8 cellular contexts compared by ENCODE assay signal in the genomic region with DNA sequence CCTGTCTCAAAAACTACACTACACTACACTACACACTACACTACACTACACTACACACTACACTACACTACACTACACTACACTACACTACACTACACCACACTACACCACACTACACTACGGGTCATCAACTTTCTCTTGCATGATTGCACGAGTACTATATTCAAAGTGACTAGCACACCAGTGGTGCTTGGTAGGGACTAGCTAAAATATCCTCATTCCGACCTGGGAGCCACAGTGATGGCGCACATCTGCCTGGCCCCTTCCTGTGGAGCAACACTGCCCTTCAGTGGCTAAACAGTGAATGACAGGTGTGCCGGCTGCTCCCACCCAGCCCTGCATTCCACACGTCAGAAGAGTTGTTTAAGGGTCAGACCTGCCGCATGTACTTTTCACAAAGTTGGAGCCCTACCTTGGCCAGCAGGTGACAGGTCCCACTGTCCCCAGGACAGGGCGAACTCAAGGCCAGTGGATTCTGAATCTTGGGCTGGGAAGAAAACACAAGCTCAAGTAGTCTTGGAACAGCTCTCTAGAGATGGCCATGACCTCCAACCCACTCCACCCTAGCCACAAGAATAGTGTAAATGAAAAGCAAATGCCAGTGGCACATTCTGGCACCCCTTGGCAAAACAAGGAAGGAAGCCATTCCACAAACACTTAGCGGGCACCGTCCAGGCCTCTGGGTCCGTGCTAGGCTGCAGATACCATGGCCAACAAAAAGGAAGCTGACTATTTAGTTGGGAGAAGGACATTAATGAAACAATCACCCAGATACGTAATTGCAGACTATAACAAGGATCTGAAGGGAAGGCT. TPM values are rescaled to one million over a fixed set of nuclear protein-coding genes. Genes with fewer than 3 reads are reported as not detected.
DNase-seq lines count a peak whose midpoint lies in the region; ATAC-seq, FAIRE-seq and TF ChIP-seq lines count a peak whose summit lies in the region.

No MANE protein-coding gene starts in this region.

- TF ChIP-seq EP300 in HepG2 (IDR thresholded peaks at IDR 0.05; ENCODE audit: low read depth in 2 of 2, low read length in 2 of 2) (peak in 1 of 2 experiments; percentile 45; a peak in 1 of 4 replicates), HepG2 (CRISPR knock-in tag; IDR thresholded peaks at IDR 0.05; ENCODE audit: borderline replicate concordance) (no peak)

- FAIRE-seq in HepG2 (lab: Jason Lieb, UNC): peak; percentile 84

- CTCF ChIA-PET in HepG2 (lab: Yijun Ruan, JAX; ENCODE audit: low intra/inter-chr PET ratio, low total read pairs): interaction anchor here (0.8 to 1.3 kb wide), 4 partner anchors 331 to 673 kb away, joined by 3 to 7 read pairs (median 4); no protein-coding TSS in a partner anchor

- no TSS peak for BruUV-seq in HepG2 (replicated peaks; lab: Mats Ljungman, UMichigan)

- peak; percentile 99 for TF ChIP-seq RAD21 in HepG2 (CRISPR knock-in tag; IDR thresholded peaks at IDR 0.05)

- TF ChIP-seq POLR2A in HepG2 (IDR thresholded peaks at IDR 0.05; ENCODE audit: insufficient read depth in 1 of 2, low read depth in 2 of 2, low read length in 2 of 2): peak in 1 of 2 experiments; percentile 17; a peak in 2 of 4 replicates

- no peak overlapping the region for H3K9ac ChIP-seq in HepG2 (ENCODE audit: insufficient read depth, low read depth, low read length)

- H3K27ac ChIP-seq in HepG2 (ENCODE audit: extremely low read length, insufficient read depth, low read length): no peak overlapping the region

- ATAC-seq in GM19023 (IDR thresholded peaks at IDR 0.05; ENCODE audit: unreplicated experiment) (peak; percentile 86), HG03175 (IDR thresholded peaks at IDR 0.05; ENCODE audit: unreplicated experiment) (peak; percentile 89), HepG2 (peak; percentile 89)
- ATAC-seq in activated CD4-positive, CD25-positive, alpha-beta regulatory T cell treated with anti-CD3 and anti-CD28 coated beads, Interleukin-2, amount 50 U/mL, for 24 hours: peak; percentile 78 to 82

- H3K79me2 ChIP-seq in HepG2 (ENCODE audit: insufficient read depth, low read length): no peaks in the 10 kb centered on the region

- no peaks in the 10 kb centered on the region; a peak in 1 of 5 replicates for H3K36me3 ChIP-seq in HepG2 (replicated peaks in 1 of 2; ENCODE audit: control insufficient read depth in 1 of 2, insufficient read depth in 2 of 2, low read length in 2 of 2)

- intact Hi-C loops in HepG2 (cut with micrococcal nuclease; ENCODE audit: unreplicated experiment): loop anchor here (5.0 to 10.0 kb wide), 2 partner anchors 406 to 668 kb away; a partner anchor contains a TSS

- no peak overlapping the region for H3K4me3 ChIP-seq in HepG2 (replicated peaks in 1 of 3; ENCODE audit: insufficient read depth in 1 of 3, low read depth in 2 of 3, low read length in 3 of 3)

- in situ Hi-C loops in HepG2 (cut with HindIII; ENCODE audit: extremely low pct_ligation_motif_present, low pct_unique_long_range_greater_than_20kb): loop anchor here (5.0 kb wide), 1 partner anchor 151 kb away; no protein-coding TSS in a partner anchor

- no peaks in the 10 kb centered on the region for H3K9me3 ChIP-seq in HepG2 (ENCODE audit: low read length)

- H3K27me3 ChIP-seq in HepG2 (ENCODE audit: control insufficient read depth in 1 of 2, insufficient read depth in 2 of 2, low read length in 2 of 2): no peaks in the 10 kb centered on the region

- H3K4me2 ChIP-seq in HepG2 (ENCODE audit: low read depth, low read length): peak overlapping the region; percentile 26

- POLR2A ChIA-PET in HepG2 (lab: Yijun Ruan, JAX): interaction anchor here (0.6 to 3.3 kb wide), 12 partner anchors 10 to 368 kb away, joined by 3 to 12 read pairs (median 4); no protein-coding TSS in a partner anchor

- H3K4me1 ChIP-seq in HepG2 (ENCODE audit: insufficient read depth, low read length): peaks cover 65% of the 10 kb centered on the region

- H2AFZ ChIP-seq in HepG2 (ENCODE audit: low read length): no peak overlapping the region

- no peaks in the 10 kb centered on the region for H4K20me1 ChIP-seq in HepG2 (ENCODE audit: insufficient read depth, low read length)

- 33% methylated on average over 12 of the region's 12 CpGs for WGBS in HepG2 (ENCODE audit: low lambda C conversion rate)

- DNase-seq in AML-193 (lab: John Stamatoyannopoulos, UW): peak; percentile 60 to 63
- DNase-seq in NCI-H446 treated with DMSO at 0.1 percent for 48 hours (lab: John Stamatoyannopoulos, UW): peak; percentile 13
- peak; percentile 75 for DNase-seq in cerebellar cortex (ENCODE audit: low spot score)
- peak; percentile 69 for DNase-seq in HepG2 (ENCODE audit: low spot score)
- DNase-seq in stimulated activated CD4-positive, alpha-beta T cell treated with anti-CD3 and anti-CD28 coated beads, TNF-alpha, amount 100 ng/mL, for 1 hour (ENCODE audit: low read depth in 3 of 3, low spot score in 1 of 3): peak in 2 of 3 donors; percentile 29 to 50

- peak; percentile 100 for TF ChIP-seq CTCF in HepG2 (CRISPR knock-in tag; IDR thresholded peaks at IDR 0.05)

TF ChIP-seq in HepG2, 621 proteins besides CTCF, POLR2A, EP300 and RAD21 (continues in another document):
- TF ChIP-seq, protein P1, sequence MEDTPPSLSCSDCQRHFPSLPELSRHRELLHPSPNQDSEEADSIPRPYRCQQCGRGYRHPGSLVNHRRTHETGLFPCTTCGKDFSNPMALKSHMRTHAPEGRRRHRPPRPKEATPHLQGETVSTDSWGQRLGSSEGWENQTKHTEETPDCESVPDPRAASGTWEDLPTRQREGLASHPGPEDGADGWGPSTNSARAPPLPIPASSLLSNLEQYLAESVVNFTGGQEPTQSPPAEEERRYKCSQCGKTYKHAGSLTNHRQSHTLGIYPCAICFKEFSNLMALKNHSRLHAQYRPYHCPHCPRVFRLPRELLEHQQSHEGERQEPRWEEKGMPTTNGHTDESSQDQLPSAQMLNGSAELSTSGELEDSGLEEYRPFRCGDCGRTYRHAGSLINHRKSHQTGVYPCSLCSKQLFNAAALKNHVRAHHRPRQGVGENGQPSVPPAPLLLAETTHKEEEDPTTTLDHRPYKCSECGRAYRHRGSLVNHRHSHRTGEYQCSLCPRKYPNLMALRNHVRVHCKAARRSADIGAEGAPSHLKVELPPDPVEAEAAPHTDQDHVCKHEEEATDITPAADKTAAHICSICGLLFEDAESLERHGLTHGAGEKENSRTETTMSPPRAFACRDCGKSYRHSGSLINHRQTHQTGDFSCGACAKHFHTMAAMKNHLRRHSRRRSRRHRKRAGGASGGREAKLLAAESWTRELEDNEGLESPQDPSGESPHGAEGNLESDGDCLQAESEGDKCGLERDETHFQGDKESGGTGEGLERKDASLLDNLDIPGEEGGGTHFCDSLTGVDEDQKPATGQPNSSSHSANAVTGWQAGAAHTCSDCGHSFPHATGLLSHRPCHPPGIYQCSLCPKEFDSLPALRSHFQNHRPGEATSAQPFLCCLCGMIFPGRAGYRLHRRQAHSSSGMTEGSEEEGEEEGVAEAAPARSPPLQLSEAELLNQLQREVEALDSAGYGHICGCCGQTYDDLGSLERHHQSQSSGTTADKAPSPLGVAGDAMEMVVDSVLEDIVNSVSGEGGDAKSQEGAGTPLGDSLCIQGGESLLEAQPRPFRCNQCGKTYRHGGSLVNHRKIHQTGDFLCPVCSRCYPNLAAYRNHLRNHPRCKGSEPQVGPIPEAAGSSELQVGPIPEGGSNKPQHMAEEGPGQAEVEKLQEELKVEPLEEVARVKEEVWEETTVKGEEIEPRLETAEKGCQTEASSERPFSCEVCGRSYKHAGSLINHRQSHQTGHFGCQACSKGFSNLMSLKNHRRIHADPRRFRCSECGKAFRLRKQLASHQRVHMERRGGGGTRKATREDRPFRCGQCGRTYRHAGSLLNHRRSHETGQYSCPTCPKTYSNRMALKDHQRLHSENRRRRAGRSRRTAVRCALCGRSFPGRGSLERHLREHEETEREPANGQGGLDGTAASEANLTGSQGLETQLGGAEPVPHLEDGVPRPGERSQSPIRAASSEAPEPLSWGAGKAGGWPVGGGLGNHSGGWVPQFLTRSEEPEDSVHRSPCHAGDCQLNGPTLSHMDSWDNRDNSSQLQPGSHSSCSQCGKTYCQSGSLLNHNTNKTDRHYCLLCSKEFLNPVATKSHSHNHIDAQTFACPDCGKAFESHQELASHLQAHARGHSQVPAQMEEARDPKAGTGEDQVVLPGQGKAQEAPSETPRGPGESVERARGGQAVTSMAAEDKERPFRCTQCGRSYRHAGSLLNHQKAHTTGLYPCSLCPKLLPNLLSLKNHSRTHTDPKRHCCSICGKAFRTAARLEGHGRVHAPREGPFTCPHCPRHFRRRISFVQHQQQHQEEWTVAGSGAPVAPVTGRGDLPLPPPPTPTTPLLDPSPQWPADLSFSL (CRISPR knock-in tag; IDR thresholded peaks at IDR 0.05): peak; percentile 35; the same call in 1 of the 2 replicates
- TF ChIP-seq, protein P2, sequence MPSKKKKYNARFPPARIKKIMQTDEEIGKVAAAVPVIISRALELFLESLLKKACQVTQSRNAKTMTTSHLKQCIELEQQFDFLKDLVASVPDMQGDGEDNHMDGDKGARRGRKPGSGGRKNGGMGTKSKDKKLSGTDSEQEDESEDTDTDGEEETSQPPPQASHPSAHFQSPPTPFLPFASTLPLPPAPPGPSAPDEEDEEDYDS (CRISPR knock-in tag; IDR thresholded peaks at IDR 0.05): 0 out of 2 replicates have a peak, but pooled peaks have one; percentile 19
- TF ChIP-seq AHR (CRISPR knock-in tag; IDR thresholded peaks at IDR 0.05): peak; percentile 57; the same call in 1 of the 2 replicates

RNA-seq across cellular contexts. Expression of a gene that starts 45.9 kb away (rescaled TPM):
- 86.5 and 161 TPM in 2 replicates for total RNA-seq in HepG2 (2016; rRNA removed; fragmentation: Illumina TruSeq; extraction: Trizol)
- total RNA-seq in HepG2 (2016; cell fraction: cytosol; rRNA removed; fragmentation: Illumina TruSeq; extraction: Trizol; ENCODE audit: low read depth): 35.3 and 38.4 TPM in 2 replicates
- total RNA-seq in HepG2 (2016; cell fraction: insoluble cytoplasmic fraction; rRNA removed; fragmentation: Illumina TruSeq; extraction: Trizol): 81.2 and 157 TPM in 2 replicates
- total RNA-seq in HepG2 (2016; cell fraction: membrane; rRNA removed; fragmentation: Illumina TruSeq; extraction: Trizol): 43.3 and 50.6 TPM in 2 replicates
- 148 and 175 TPM in 2 replicates for total RNA-seq in HepG2 (2016; cell fraction: nucleus; rRNA removed; fragmentation: Illumina TruSeq; extraction: Trizol)
- 54.5 and 71.1 TPM in 2 replicates for polyA plus RNA-seq in HepG2 (2011; rRNA removed)
- polyA plus RNA-seq in HepG2 (2011; cell fraction: cytosol; rRNA removed): 40.5 and 55.7 TPM in 2 replicates
- 23.7 and 32.0 TPM in 2 replicates for polyA plus RNA-seq in HepG2 (2011; cell fraction: nucleus; rRNA removed)
- 133 and 185 TPM in 2 replicates for polyA plus RNA-seq in HepG2 (2012)
- 40.3 and 47.3 TPM in 2 replicates for polyA plus RNA-seq in HepG2 (2016; cell fraction: cytosol; fragmentation: Illumina TruSeq; extraction: Trizol; ENCODE audit: low read depth)
- 110 and 111 TPM in 2 replicates for polyA plus RNA-seq in HepG2 (2016; cell fraction: insoluble cytoplasmic fraction; fragmentation: Illumina TruSeq; extraction: Trizol; ENCODE audit: low read depth)
- polyA plus RNA-seq in HepG2 (2016; cell fraction: membrane; fragmentation: Illumina TruSeq; extraction: Trizol; ENCODE audit: low read depth): 43.9 and 48.4 TPM in 2 replicates
- polyA plus RNA-seq in HepG2 (2016; cell fraction: nucleus; fragmentation: Illumina TruSeq; extraction: Trizol; ENCODE audit: insufficient read depth, low read depth): 287 and 318 TPM in 2 replicates
- polyA minus RNA-seq in HepG2 (2011; rRNA and poly(A)+ RNA removed; ENCODE audit: low replicate concordance): 0.61 and 14.8 TPM in 2 replicates
- 51.5 and 59.4 TPM in 2 replicates for polyA minus RNA-seq in HepG2 (2011; cell fraction: cytosol; rRNA and poly(A)+ RNA removed)
- polyA minus RNA-seq in HepG2 (2011; cell fraction: nucleus; rRNA and poly(A)+ RNA removed): 33.1 and 43.6 TPM in 2 replicates

Comparison
In these comparisons a context has a peak if more than half of its experiments do, and no peak if none do; other contexts are left out.
1. DNase-seq: peak in every context shown above with its lines; median percentile 75 in cerebellar cortex; 69 in HepG2; 62 in AML-193; 40 in stimulated activated CD4-positive, alpha-beta T cell treated with anti-CD3 and anti-CD28 coated beads, TNF-alpha, amount 100 ng/mL, for 1 hour; 13 in NCI-H446 treated with DMSO at 0.1 percent for 48 hours.